ENCODE assay signal across 8 cellular contexts in genomic region chr12:40946612-40947194, GRCh38.
DNase-seq lines count a peak whose midpoint lies in the region; ATAC-seq, FAIRE-seq and TF ChIP-seq lines count a peak whose summit lies in the region.

No MANE protein-coding gene starts in this region.

- no peaks in the 10 kb centered on the region for H3K9me3 Mint-ChIP-seq in activated CD4-positive, alpha-beta T cell treated with anti-CD3 and anti-CD28 coated beads, Interleukin-2, amount 10 ng/mL, durations not matched to agents 24 days and 14 days

- DNase-seq in DMS53 (lab: John Stamatoyannopoulos, UW) (peak; percentile 74), RKO (ENCODE audit: low spot score) (peak; percentile 50), fibroblast of pulmonary artery (ENCODE audit: low read depth) (peak; percentile 57), small intestine (peak; percentile 15), GM12892 (ENCODE audit: insufficient read length) (no peak)
- no peak for DNase-seq in activated CD4-positive, alpha-beta T cell treated with anti-CD3 and anti-CD28 coated beads, Interleukin-2, amount 10 ng/mL, durations not matched to agents 24 days and 14 days

- no peaks in the 10 kb centered on the region for H3K27me3 Mint-ChIP-seq in activated CD4-positive, alpha-beta T cell treated with anti-CD3 and anti-CD28 coated beads, Interleukin-2, amount 10 ng/mL, durations not matched to agents 24 days and 14 days

- TF ChIP-seq POLR2A in GM12892 (IDR thresholded peaks at IDR 0.05; ENCODE audit: low read depth, low read length): no peak

- no peaks in the 10 kb centered on the region for H3K4me1 ChIP-seq in small intestine (ENCODE audit: control insufficient read depth in 2 of 2, insufficient read depth in 1 of 2, low read depth in 1 of 2, low read length in 1 of 2)

- H3K27me3 ChIP-seq in small intestine (ENCODE audit: control insufficient read depth in 2 of 2, insufficient read depth in 2 of 2, low read length in 2 of 2): no peaks in the 10 kb centered on the region

- 0 to 3% (median 0%) methylated on average over 1 of the region's 1 CpG for WGBS in small intestine, 3 donors

- H3K4me1 Mint-ChIP-seq in activated CD4-positive, alpha-beta T cell treated with anti-CD3 and anti-CD28 coated beads, Interleukin-2, amount 10 ng/mL, durations not matched to agents 24 days and 14 days: no peaks in the 10 kb centered on the region

- peak; percentile 56 for TF ChIP-seq CTCF in fibroblast of pulmonary artery (IDR thresholded peaks at IDR 0.05; ENCODE audit: low read length, missing control alignments)

- H3K27ac Mint-ChIP-seq in activated CD4-positive, alpha-beta T cell treated with anti-CD3 and anti-CD28 coated beads, Interleukin-2, amount 10 ng/mL, durations not matched to agents 24 days and 14 days: no peak overlapping the region

- peak; percentile 96 for FAIRE-seq in small intestine (lab: Jason Lieb, UNC)
- FAIRE-seq in GM12892 (lab: Jason Lieb, UNC): no peak

- intact Hi-C loops in activated CD4-positive, alpha-beta T cell treated with anti-CD3 and anti-CD28 coated beads, Interleukin-2, amount 10 ng/mL, durations not matched to agents 24 days and 14 days (cut with micrococcal nuclease): loop anchor here (5.0 kb wide), 1 partner anchor 1076 kb away; no protein-coding TSS in a partner anchor

- H3K36me3 ChIP-seq in small intestine (ENCODE audit: control insufficient read depth in 2 of 2, insufficient read depth in 2 of 2, low read length in 2 of 2): no peaks in the 10 kb centered on the region

- no peak overlapping the region for H3K4me3 ChIP-seq in fibroblast of pulmonary artery (replicated peaks; ENCODE audit: low read depth, low read length)
- no peak overlapping the region for H3K4me3 ChIP-seq in small intestine (ENCODE audit: low read depth in 1 of 2, low read length in 2 of 2)

- ATAC-seq in HG03378 (IDR thresholded peaks at IDR 0.05; ENCODE audit: unreplicated experiment) (peak; percentile 68), HG02885 (IDR thresholded peaks at IDR 0.05; ENCODE audit: poor library complexity, unreplicated experiment) (no peak)

- H3K9me3 ChIP-seq in small intestine (ENCODE audit: control insufficient read depth, low read depth): no peaks in the 10 kb centered on the region

- no peak overlapping the region for H3K27ac ChIP-seq in small intestine (ENCODE audit: low read depth in 1 of 2, low read length in 1 of 2)

- H3K36me3 Mint-ChIP-seq in activated CD4-positive, alpha-beta T cell treated with anti-CD3 and anti-CD28 coated beads, Interleukin-2, amount 10 ng/mL, durations not matched to agents 24 days and 14 days (ENCODE audit: low read depth): no peaks in the 10 kb centered on the region

- H3K4me3 Mint-ChIP-seq in activated CD4-positive, alpha-beta T cell treated with anti-CD3 and anti-CD28 coated beads, Interleukin-2, amount 10 ng/mL, durations not matched to agents 24 days and 14 days: no peak overlapping the region

Comparison
In these comparisons a context has a peak if more than half of its experiments do, and no peak if none do; other contexts are left out.
1. DNase-seq: peak in DMS53 (single experiment), RKO (single experiment), fibroblast of pulmonary artery (single experiment) and small intestine (single experiment); none in activated CD4-positive, alpha-beta T cell treated with anti-CD3 and anti-CD28 coated beads, Interleukin-2, amount 10 ng/mL, durations not matched to agents 24 days and 14 days (single experiment) and GM12892 (single experiment).